In genomic region chr14:22780941-22781605, GRCh38 we compare ENCODE assay signal across 18 cellular contexts. TPM values are rescaled to one million over a fixed set of nuclear protein-coding genes. Genes with fewer than 3 reads are reported as not detected.
DNase-seq lines count a peak whose midpoint lies in the region; ATAC-seq lines count a peak whose summit lies in the region.
"Had no signal": no experiment of that assay in that cellular context is flagged by ENCODE, and none has a peak within 500 bp of the region (broad histone marks: within the 10 kb centered on the region; RNA-seq: fewer than 3 reads in every experiment).

No MANE protein-coding gene starts in this region.

- no peak for ATAC-seq in T-helper 17 cell
- ATAC-seq: gastroesophageal sphincter had no signal

- H3K27me3 ChIP-seq in trophoblast cell (ENCODE audit: insufficient read depth, low read length), result no peaks in the 10 kb centered on the region
- H3K27me3 ChIP-seq: gastroesophageal sphincter had no signal

- H4K12ac ChIP-seq in trophoblast cell (ENCODE audit: low read depth, low read length), result peak overlapping the region; percentile 16

- H3K27me3 Mint-ChIP-seq in T-helper 17 cell, result no peaks in the 10 kb centered on the region
- H3K27me3 Mint-ChIP-seq: activated CD4-positive, alpha-beta memory T cell treated with anti-CD3 and anti-CD28 coated beads for 36 hours; activated naive CD8-positive, alpha-beta T cell treated with anti-CD3 and anti-CD28 coated beads for 36 hours had no signal

- peaks cover 2% of the 10 kb centered on the region for H3K79me2 ChIP-seq in trophoblast cell (ENCODE audit: control insufficient read depth, insufficient read depth, low read length, poor library complexity)

- peak overlapping the region; percentile 51 for H3K18ac ChIP-seq in trophoblast cell (ENCODE audit: low read length)

- peak overlapping the region; percentile 32 for H3K27ac ChIP-seq in trophoblast cell (ENCODE audit: low read depth, low read length)
- H3K27ac ChIP-seq: gastroesophageal sphincter had no signal

- H3K4me3 ChIP-seq in trophoblast cell (ENCODE audit: low read depth, low read length), result no peak overlapping the region
- H3K4me3 ChIP-seq: gastroesophageal sphincter, lung had no signal

- no CpG with 5 or more reads among the region's 5 CpGs for WGBS in trophoblast cell (ENCODE audit: extremely low coverage, insufficient coverage, insufficient read length)

- no peak overlapping the region for H3K4me2 ChIP-seq in trophoblast cell (ENCODE audit: low read length)

- H3K36me3 ChIP-seq in trophoblast cell (ENCODE audit: control insufficient read depth in 1 of 2, insufficient read depth in 2 of 2, low read length in 2 of 2), result no peaks in the 10 kb centered on the region
- H3K36me3 ChIP-seq: gastroesophageal sphincter had no signal

- no peaks in the 10 kb centered on the region for H3K36me3 Mint-ChIP-seq in T-helper 17 cell (ENCODE audit: low read depth)
- H3K36me3 Mint-ChIP-seq: activated CD4-positive, alpha-beta memory T cell treated with anti-CD3 and anti-CD28 coated beads for 36 hours; activated naive CD8-positive, alpha-beta T cell treated with anti-CD3 and anti-CD28 coated beads for 36 hours had no signal

- peak overlapping the region; percentile 96 for H2AK5ac ChIP-seq in trophoblast cell (ENCODE audit: low read length)

- peak overlapping the region; percentile 70 for H2BK5ac ChIP-seq in trophoblast cell (ENCODE audit: low read depth, low read length, poor library complexity)

- H2BK120ac ChIP-seq in trophoblast cell (ENCODE audit: insufficient read depth, low read length, poor library complexity), result peak overlapping the region; percentile 70

- peak overlapping the region; percentile 93 for H2BK12ac ChIP-seq in trophoblast cell (ENCODE audit: low read length)

- H3K23ac ChIP-seq in trophoblast cell (ENCODE audit: low read length), result no peak overlapping the region

- H3K4me3 Mint-ChIP-seq in T-helper 17 cell, result no peak overlapping the region
- H3K4me3 Mint-ChIP-seq: activated CD4-positive, alpha-beta memory T cell treated with anti-CD3 and anti-CD28 coated beads for 36 hours; activated naive CD8-positive, alpha-beta T cell treated with anti-CD3 and anti-CD28 coated beads for 36 hours; central memory CD8-positive, alpha-beta T cell had no signal

- DNase-seq in EH (ENCODE audit: low read depth) (peak; percentile 18), T-helper 17 cell (no peak), islet precursor cell (peak; percentile 41), trophoblast cell (no peak), SW 1271 (lab: John Stamatoyannopoulos, UW) (no peak), inferior parietal cortex (ENCODE audit: extremely low spot score) (no peak), HCEC 1CT (no peak), NCI-H1092 (lab: John Stamatoyannopoulos, UW) (no peak)
- DNase-seq: activated CD4-positive, alpha-beta memory T cell treated with anti-CD3 and anti-CD28 coated beads for 36 hours; activated naive CD8-positive, alpha-beta T cell treated with anti-CD3 and anti-CD28 coated beads for 36 hours; activated T-cell treated with anti-CD3 and anti-CD28 coated beads, Interleukin-2, amount 50 U/mL, for 48 hours; DMS153; Karpas-422; NCI-H1694; SIG-M5 had no signal

- H3K9ac ChIP-seq in trophoblast cell (ENCODE audit: low read length), result no peak overlapping the region

- H4K91ac ChIP-seq in trophoblast cell (ENCODE audit: low read depth, low read length), result peak overlapping the region; percentile 70

- no peak overlapping the region for H2AFZ ChIP-seq in trophoblast cell (ENCODE audit: insufficient read depth, low read length, poor library complexity)

- peaks cover 4% of the 10 kb centered on the region for H3K4me1 Mint-ChIP-seq in T-helper 17 cell
- H3K4me1 Mint-ChIP-seq: activated naive CD8-positive, alpha-beta T cell treated with anti-CD3 and anti-CD28 coated beads for 36 hours; central memory CD8-positive, alpha-beta T cell had no signal

- peaks cover 8% of the 10 kb centered on the region for H3K79me1 ChIP-seq in trophoblast cell (ENCODE audit: low read length)

- H3K27ac Mint-ChIP-seq in T-helper 17 cell, result peak overlapping the region; percentile 9
- H3K27ac Mint-ChIP-seq: activated CD4-positive, alpha-beta memory T cell treated with anti-CD3 and anti-CD28 coated beads for 36 hours; activated naive CD8-positive, alpha-beta T cell treated with anti-CD3 and anti-CD28 coated beads for 36 hours had no signal

- H4K8ac ChIP-seq in trophoblast cell (ENCODE audit: low read depth, low read length), result peak overlapping the region; percentile 14

- H3K9me3 ChIP-seq in T-helper 17 cell (ENCODE audit: control insufficient read depth, low read length, poor library complexity, severe bottlenecking) (no peaks in the 10 kb centered on the region), trophoblast cell (ENCODE audit: insufficient read depth, low read depth, low read length) (no peaks in the 10 kb centered on the region)
- H3K9me3 ChIP-seq: gastroesophageal sphincter had no signal

- H3K4ac ChIP-seq in trophoblast cell (ENCODE audit: low read depth, low read length), result peak overlapping the region; percentile 43

- H3K4me1 ChIP-seq in trophoblast cell (ENCODE audit: control insufficient read depth in 1 of 2, insufficient read depth in 2 of 2, low read length in 2 of 2), result peaks cover 14 to 21% of the 10 kb centered on the region in 2 experiments
- H3K4me1 ChIP-seq: gastroesophageal sphincter had no signal

- peak overlapping the region; percentile 76 for H3K14ac ChIP-seq in trophoblast cell (ENCODE audit: low read length)

RNA-seq across cellular contexts. Expression of gene OXA1L, which starts 14.6 kb away (rescaled TPM):
- 100 to 1,000 TPM; 150 to 171 TPM for total RNA-seq in T-helper 17 cell
- 77.7 and 78.2 TPM in 2 replicates for polyA plus RNA-seq in trophoblast cell (2013)

RNA-seq across cellular contexts. Expression of gene SLC7A7, which starts 34.2 kb away (rescaled TPM):
- 1 to 10 TPM in 1 of 2 donors, under 1 TPM in 1; 0.55 to 3.1 TPM for total RNA-seq in T-helper 17 cell
- 44.4 and 49.4 TPM in 2 replicates for polyA plus RNA-seq in trophoblast cell (2013)

RNA-seq across cellular contexts. Expression of gene MRPL52, which starts 48.6 kb away (rescaled TPM):
- total RNA-seq in T-helper 17 cell, result 10 to 100 TPM; 36.2 to 44.6 TPM
- 216 and 219 TPM in 2 replicates for polyA plus RNA-seq in trophoblast cell (2013)

RNA-seq across cellular contexts. Expression of gene MMP14, which starts 55.3 kb away (rescaled TPM):
- 1 to 10 TPM in 1 of 2 donors, under 1 TPM in 1; 0.85 to 1.0 TPM for total RNA-seq in T-helper 17 cell
- polyA plus RNA-seq in trophoblast cell (2013), result 1,258 and 1,302 TPM in 2 replicates

Comparison
In these comparisons a context has a peak if more than half of its experiments do, and no peak if none do; other contexts are left out.
1. DNase-seq: peak in EH (single experiment) and islet precursor cell (single experiment); none in T-helper 17 cell (0 of 3), trophoblast cell (0 of 2), SW 1271 (0 of 2), inferior parietal cortex (single experiment), HCEC 1CT (single experiment) and NCI-H1092 (single experiment).